8 cellular contexts compared by ENCODE assay signal in the genomic region with DNA sequence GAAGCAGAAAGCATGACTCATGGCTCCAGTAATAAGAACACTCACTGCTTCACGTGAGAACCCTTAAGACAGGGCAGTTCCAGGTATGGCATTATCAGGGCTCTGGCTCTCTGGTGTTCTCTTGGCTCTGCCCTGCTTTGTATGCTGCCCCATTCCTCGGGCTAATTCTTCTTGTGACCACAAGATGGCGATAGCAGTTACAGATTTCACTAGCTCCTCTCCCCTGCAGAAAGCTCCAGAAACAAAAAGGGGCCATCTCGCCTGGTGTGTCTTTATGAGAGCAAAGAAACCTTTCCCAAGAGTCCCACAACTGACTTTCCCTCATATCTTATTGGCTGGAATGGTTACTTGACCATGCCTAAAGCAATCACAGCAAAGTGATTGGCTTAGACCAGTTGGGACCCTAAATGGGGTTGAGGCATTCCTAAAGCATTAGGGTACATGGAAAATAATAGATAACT.
DNase-seq lines count a peak whose midpoint lies in the region; ATAC-seq and TF ChIP-seq lines count a peak whose summit lies in the region.

No MANE protein-coding gene starts in this region.

- H3K27ac ChIP-seq in upper lobe of left lung, result no peak overlapping the region

- TF ChIP-seq CTCF in upper lobe of left lung (IDR thresholded peaks at IDR 0.05), result peak; percentile 72 to 85 (median 78)

- H3K36me3 Mint-ChIP-seq in naive B cell, result peaks cover 5 to 14% of the 10 kb centered on the region in 2 donors

- peak in 2 of 4 donors; percentile 33 to 92 for TF ChIP-seq EP300 in upper lobe of left lung (IDR thresholded peaks at IDR 0.05)

- H3K27me3 ChIP-seq in upper lobe of left lung, result no peaks in the 10 kb centered on the region

- peak; percentile 48 for DNase-seq in Caki2 (ENCODE audit: low read depth)
- peak; percentile 69 for DNase-seq in NCI-H510A treated with DMSO at 0.1 percent for 48 hours (lab: John Stamatoyannopoulos, UW)
- peak; percentile 5 for DNase-seq in activated CD4-positive, alpha-beta T cell treated with anti-CD3 and anti-CD28 coated beads, Interleukin-2, amount 50 U/mL, for 1 hour
- peak; percentile 66 to 78 for DNase-seq in erythroblast (lab: John Stamatoyannopoulos, UW)
- peak; percentile 46 for DNase-seq in naive B cell
- peak in 1 of 2 donors; percentile 87 for DNase-seq in upper lobe of left lung

- in situ Hi-C loops in Caki2 (cut with HindIII; ENCODE audit: low pct_unique_long_range_greater_than_20kb, low sequenced_read_pairs), result no loop called here

- H3K4me3 Mint-ChIP-seq in naive B cell, result no peak overlapping the region

- H3K27me3 Mint-ChIP-seq in naive B cell, result no peaks in the 10 kb centered on the region

- TF ChIP-seq POLR2A in erythroblast (IDR thresholded peaks at IDR 0.05; ENCODE audit: low read length) (no peak), upper lobe of left lung (IDR thresholded peaks at IDR 0.05) (no peak)

- H3K36me3 ChIP-seq in upper lobe of left lung, result peaks cover 0 to 47% (median 8%) of the 10 kb centered on the region in 4 donors

- no peaks in the 10 kb centered on the region for H3K4me1 ChIP-seq in upper lobe of left lung

- no peaks in the 10 kb centered on the region for H3K9me3 ChIP-seq in upper lobe of left lung

- no peaks in the 10 kb centered on the region for H3K9me3 Mint-ChIP-seq in naive B cell

- peaks cover 0 to 6% (median 0%) of the 10 kb centered on the region in 3 donors for H3K4me1 Mint-ChIP-seq in naive B cell

- H3K4me3 ChIP-seq in upper lobe of left lung, result no peak overlapping the region

- ATAC-seq in GM19372 (IDR thresholded peaks at IDR 0.05; ENCODE audit: low read depth, unreplicated experiment), result peak; percentile 67
- ATAC-seq in HG03432 (IDR thresholded peaks at IDR 0.05; ENCODE audit: unreplicated experiment), result peak; percentile 97
- peak; percentile 58 to 76 for ATAC-seq in naive B cell (ENCODE audit: low read depth in 2 of 2)
- ATAC-seq in upper lobe of left lung (ENCODE audit: low FRiP score in 2 of 2), result peak; percentile 93 to 96

- 10 to 13% methylated on average over 4 of the region's 4 CpGs for WGBS in upper lobe of left lung, 2 donors

- peak overlapping the region in 2 of 6 donors; percentile 58 to 71 for H3K27ac Mint-ChIP-seq in naive B cell
